1 cellular context compared by ENCODE assay signal in genomic region chr13:51921790-51922740, GRCh38.
TF ChIP-seq lines count a peak whose summit lies in the region.

No MANE protein-coding gene starts in this region.

TF ChIP-seq in K562, 482 proteins besides CTCF, POLR2A, EP300 and RAD21 (continued from another document):
- TF ChIP-seq PRDM10 (IDR thresholded peaks at IDR 0.05; ENCODE audit: partially characterized antibody): peak; percentile 39
- no peak for TF ChIP-seq SREBF2 (CRISPR knock-in tag; IDR thresholded peaks at IDR 0.05)
- TF ChIP-seq MYNN (IDR thresholded peaks at IDR 0.05): peak; percentile 91
- no peak for TF ChIP-seq MYNN (CRISPR knock-in tag; IDR thresholded peaks at IDR 0.05)
- no peak for TF ChIP-seq TBP (optimal IDR thresholded peaks at IDR 0.05; ENCODE audit: low read depth, low read length)
- TF ChIP-seq E2F6 (IDR thresholded peaks at IDR 0.05; ENCODE audit: borderline replicate concordance in 1 of 2, extremely low read depth in 1 of 2, insufficient read depth in 1 of 2, insufficient read length in 1 of 2, low read depth in 1 of 2, low read length in 1 of 2, poor library complexity in 1 of 2, severe bottlenecking in 1 of 2): peak in 1 of 2 experiments; percentile 17
- no peak for TF ChIP-seq RFX1 (IDR thresholded peaks at IDR 0.05)
- TF ChIP-seq ASH1L (IDR thresholded peaks at IDR 0.05; ENCODE audit: borderline replicate concordance, low read depth, partially characterized antibody): no peak
- TF ChIP-seq NBN (IDR thresholded peaks at IDR 0.05; ENCODE audit: low read depth): no peak; the same call in 1 of the 2 replicates
- TF ChIP-seq PYGO2 (tag; IDR thresholded peaks at IDR 0.05): no peak
- TF ChIP-seq KLF6 (CRISPR knock-in tag; IDR thresholded peaks at IDR 0.05; ENCODE audit: borderline replicate concordance): no peak
- TF ChIP-seq ZFP36 (IDR thresholded peaks at IDR 0.05; ENCODE audit: low read depth, low read length, partially characterized antibody): no peak
- TF ChIP-seq ERF (CRISPR knock-in tag; IDR thresholded peaks at IDR 0.05): no peak
- TF ChIP-seq CBFA2T3 (IDR thresholded peaks at IDR 0.05): peak; percentile 94
- TF ChIP-seq MYC (IDR thresholded peaks at IDR 0.05; ENCODE audit: low read depth, low read length): peak; percentile 63
- TF ChIP-seq MYC (CRISPR knock-in tag; IDR thresholded peaks at IDR 0.05; ENCODE audit: borderline replicate concordance, low read depth): no peak
- 0 out of 2 replicates have a peak, but pooled peaks have one; percentile 74 for TF ChIP-seq ZNF766 (CRISPR knock-in tag; conservative IDR thresholded peaks at IDR 0.05)
- TF ChIP-seq TCF15 (CRISPR knock-in tag; IDR thresholded peaks at IDR 0.05): no peak
- no peak for TF ChIP-seq ETS1 (conservative IDR thresholded peaks at IDR 0.05; ENCODE audit: control insufficient read depth, low read depth, low read length)
- no peak for TF ChIP-seq ZNF551 (CRISPR knock-in tag; IDR thresholded peaks at IDR 0.05)
- TF ChIP-seq THRB (CRISPR knock-in tag; conservative IDR thresholded peaks at IDR 0.05): no peak
- TF ChIP-seq CEBPB (tag; IDR thresholded peaks at IDR 0.05): peak; percentile 88
- TF ChIP-seq CEBPG (CRISPR knock-in tag; IDR thresholded peaks at IDR 0.05): no peak; the same call in 1 of the 2 replicates
- TF ChIP-seq CEBPG (tag; conservative IDR thresholded peaks at IDR 0.05 in 1 of 2, IDR thresholded peaks at IDR 0.05 in 1 of 2): peak; percentile 7 to 78; a peak in 1 of 4 replicates
- TF ChIP-seq POLR2H (tag; IDR thresholded peaks at IDR 0.05; ENCODE audit: low read depth): no peak
- TF ChIP-seq TRIM24 (IDR thresholded peaks at IDR 0.05): peak; percentile 59 to 75; a peak in 3 of 4 replicates
- no peak for TF ChIP-seq KHSRP (IDR thresholded peaks at IDR 0.05)
- no peak for TF ChIP-seq PATZ1 (CRISPR knock-in tag; IDR thresholded peaks at IDR 0.05; ENCODE audit: borderline replicate concordance)
- TF ChIP-seq ATF4 (CRISPR knock-in tag; IDR thresholded peaks at IDR 0.05): peak; percentile 77
- TF ChIP-seq PRMT5 (CRISPR knock-in tag; IDR thresholded peaks at IDR 0.05): no peak
- TF ChIP-seq NFE2 (IDR thresholded peaks at IDR 0.05; ENCODE audit: low read depth): peak; percentile 63
- no peak for TF ChIP-seq HIVEP1 (CRISPR knock-in tag; IDR thresholded peaks at IDR 0.05)
- TF ChIP-seq ZNF609 (CRISPR knock-in tag; IDR thresholded peaks at IDR 0.05; ENCODE audit: borderline replicate concordance): no peak
